In genomic region chr16:70746040-70746707, GRCh38 we compare ENCODE assay signal across 8 cellular contexts. TPM values are rescaled to one million over a fixed set of nuclear protein-coding genes. Genes with fewer than 3 reads are reported as not detected.
DNase-seq lines count a peak whose midpoint lies in the region; ATAC-seq and TF ChIP-seq lines count a peak whose summit lies in the region.

No MANE protein-coding gene starts in this region.

- BruUV-seq in OCI-LY7 (replicated peaks; lab: Mats Ljungman, UMichigan) = no TSS peak

- H3K9me2 ChIP-seq in OCI-LY7 (ENCODE audit: insufficient read depth, low read length) = no peaks in the 10 kb centered on the region

- H4K20me1 ChIP-seq in OCI-LY7 (ENCODE audit: insufficient read depth, low read length) = no peaks in the 10 kb centered on the region

- H3K4me2 ChIP-seq in OCI-LY7 (ENCODE audit: low read length) = no peak overlapping the region

- H3K9ac ChIP-seq in skeletal muscle tissue (ENCODE audit: low read depth in 1 of 3, low read length in 3 of 3) = peak overlapping the region; percentile 41 to 62 (median 51)

- peaks cover 45% of the 10 kb centered on the region for H3K4me1 Mint-ChIP-seq in activated CD4-positive, alpha-beta memory T cell treated with anti-CD3 and anti-CD28 coated beads for 36 hours (ENCODE audit: low read depth)

- no peak for TF ChIP-seq CTCF in 22Rv1 (IDR thresholded peaks at IDR 0.05)
- TF ChIP-seq CTCF in HFF-Myc (IDR thresholded peaks at IDR 0.05; ENCODE audit: low read depth, low read length, missing control alignments) = no peak
- no peak for TF ChIP-seq CTCF in foreskin keratinocyte (conservative IDR thresholded peaks at IDR 0.05)
- no peak for TF ChIP-seq CTCF in OCI-LY7 (conservative IDR thresholded peaks at IDR 0.05; ENCODE audit: low read length)

- peaks cover 4% of the 10 kb centered on the region for H3K9me3 Mint-ChIP-seq in activated CD4-positive, alpha-beta memory T cell treated with anti-CD3 and anti-CD28 coated beads for 36 hours

- H3K4me1 ChIP-seq in foreskin keratinocyte (peaks cover 10% of the 10 kb centered on the region), skeletal muscle tissue (ENCODE audit: control insufficient read depth in 3 of 3, insufficient read depth in 3 of 3, low read length in 3 of 3) (peaks cover 55 to 78% (median 67%) of the 10 kb centered on the region in 3 donors), OCI-LY7 (ENCODE audit: insufficient read depth, low read length, poor library complexity, severe bottlenecking) (peaks cover 10% of the 10 kb centered on the region)

- H2AFZ ChIP-seq in OCI-LY7 (ENCODE audit: low read length) = no peak overlapping the region

- H3K9me3 ChIP-seq in skeletal muscle tissue (ENCODE audit: control insufficient read depth in 3 of 3, low read length in 3 of 3) (no peaks in the 10 kb centered on the region), OCI-LY7 (ENCODE audit: low read length) (no peaks in the 10 kb centered on the region)

- H3K4me3 ChIP-seq in HFF-Myc (replicated peaks; ENCODE audit: low read depth, low read length) (no peak overlapping the region), skeletal muscle tissue (ENCODE audit: low read length in 3 of 3) (peak overlapping the region in 2 of 3 donors; percentile 0 to 19), OCI-LY7 (ENCODE audit: low read depth, low read length, poor library complexity, severe bottlenecking) (no peak overlapping the region)

- POLR2A ChIA-PET in activated CD4-positive, alpha-beta memory T cell treated with anti-CD3 and anti-CD28 coated beads for 36 hours (lab: Charles Lee) = interaction anchor here (0.6 kb wide), 1 partner anchor 44 kb away, joined by 3 read pairs; no protein-coding TSS in a partner anchor
- POLR2A ChIA-PET in OCI-LY7 (lab: Charles Lee) = no interaction called here

- intact Hi-C loops in activated CD4-positive, alpha-beta memory T cell treated with anti-CD3 and anti-CD28 coated beads for 36 hours (cut with micrococcal nuclease) = no loop called here
- intact Hi-C loops in OCI-LY7 (cut with micrococcal nuclease; ENCODE audit: unreplicated experiment) = no loop called here

- H3K27ac Mint-ChIP-seq in activated CD4-positive, alpha-beta memory T cell treated with anti-CD3 and anti-CD28 coated beads for 36 hours = peak overlapping the region; percentile 72

- H3K27ac ChIP-seq in 22Rv1 (peak overlapping the region; percentile 58), foreskin keratinocyte (no peak overlapping the region), skeletal muscle tissue (ENCODE audit: low read depth, low read length) (peak overlapping the region; percentile 80), OCI-LY7 (ENCODE audit: low read depth, low read length, poor library complexity, severe bottlenecking) (no peak overlapping the region)

- H3K27me3 Mint-ChIP-seq in activated CD4-positive, alpha-beta memory T cell treated with anti-CD3 and anti-CD28 coated beads for 36 hours = no peaks in the 10 kb centered on the region

- no peaks in the 10 kb centered on the region for H3K79me2 ChIP-seq in OCI-LY7 (ENCODE audit: insufficient read depth, low read depth, low read length)

- peaks cover 0 to 3% (median 2%) of the 10 kb centered on the region in 3 donors for H3K36me3 ChIP-seq in skeletal muscle tissue (ENCODE audit: control insufficient read depth in 3 of 3, insufficient read depth in 3 of 3, low read length in 3 of 3)
- H3K36me3 ChIP-seq in OCI-LY7 (ENCODE audit: insufficient read depth, low read length) = peaks cover 39% of the 10 kb centered on the region

- H3K27me3 ChIP-seq in foreskin keratinocyte (no peaks in the 10 kb centered on the region), skeletal muscle tissue (ENCODE audit: control insufficient read depth in 3 of 3, insufficient read depth in 3 of 3, low read length in 3 of 3) (no peaks in the 10 kb centered on the region)

- peak; percentile 55 for DNase-seq in HFF-Myc (ENCODE audit: extremely low read depth, low read depth)
- peak; percentile 43 for DNase-seq in activated CD4-positive, alpha-beta memory T cell treated with anti-CD3 and anti-CD28 coated beads for 36 hours
- no peak for DNase-seq in foreskin keratinocyte
- DNase-seq in SK-N-DZ (ENCODE audit: low spot score) = no peak
- DNase-seq in OCI-LY7 (ENCODE audit: low spot score) = no peak

- CTCF ChIA-PET in activated CD4-positive, alpha-beta memory T cell treated with anti-CD3 and anti-CD28 coated beads for 36 hours (lab: Charles Lee) = interaction anchor here (1.2 kb wide), 1 partner anchor 25 kb away, joined by 3 read pairs; no protein-coding TSS in a partner anchor
- CTCF ChIA-PET in OCI-LY7 (lab: Charles Lee; ENCODE audit: unreplicated experiment) = no interaction called here

- ATAC-seq in foreskin keratinocyte = peak; percentile 59
- ATAC-seq in GM21423 (IDR thresholded peaks at IDR 0.05; ENCODE audit: unreplicated experiment) = no peak

- no peak overlapping the region for H3K4me3 Mint-ChIP-seq in activated CD4-positive, alpha-beta memory T cell treated with anti-CD3 and anti-CD28 coated beads for 36 hours

- H3K36me3 Mint-ChIP-seq in activated CD4-positive, alpha-beta memory T cell treated with anti-CD3 and anti-CD28 coated beads for 36 hours = peaks cover 24% of the 10 kb centered on the region

RNA-seq across cellular contexts. Expression of gene VAC14, which starts 54.8 kb away (rescaled TPM):
- total RNA-seq in activated CD4-positive, alpha-beta memory T cell treated with anti-CD3 and anti-CD28 coated beads for 36 hours = 10 to 100 TPM; 22.2 to 25.0 TPM
- total RNA-seq in foreskin keratinocyte = 39.2 and 42.2 TPM in 2 replicates
- 33.5 and 41.8 TPM in 2 replicates for polyA plus RNA-seq in foreskin keratinocyte
- total RNA-seq in skeletal muscle tissue = 15.1 TPM
- polyA plus RNA-seq in SK-N-DZ (2014; cell fraction: cytosol; rRNA removed) = 35.9 and 36.3 TPM in 2 replicates
- polyA plus RNA-seq in SK-N-DZ (2014; cell fraction: nucleus; rRNA removed) = 35.0 and 40.4 TPM in 2 replicates
- 33.9 and 37.6 TPM in 2 replicates for total RNA-seq in OCI-LY7 (2014; rRNA removed; shearing (Covaris generic))
- total RNA-seq in OCI-LY7 (2022) = 39.5 and 43.1 TPM in 2 replicates

Comparison
In these comparisons a context has a peak if more than half of its experiments do, and no peak if none do; other contexts are left out.
1. H3K27ac ChIP-seq: peak in 22Rv1 (single experiment) and skeletal muscle tissue (single experiment); none in foreskin keratinocyte (single experiment) and OCI-LY7 (single experiment).
2. DNase-seq: peak in HFF-Myc (single experiment) and activated CD4-positive, alpha-beta memory T cell treated with anti-CD3 and anti-CD28 coated beads for 36 hours (single experiment); none in foreskin keratinocyte (0 of 2), SK-N-DZ (single experiment) and OCI-LY7 (single experiment).
3. H3K4me3 ChIP-seq: peak in skeletal muscle tissue (2 of 3); none in HFF-Myc (single experiment) and OCI-LY7 (single experiment).